Comparison of ENCODE assay signal across 15 cellular contexts in genomic region chr10:59788914-59789313, GRCh38. TPM values are rescaled to one million over a fixed set of nuclear protein-coding genes. Genes with fewer than 3 reads are reported as not detected.
"Had no signal": no experiment of that assay in that cellular context is flagged by ENCODE, and none has a peak within 500 bp of the region (broad histone marks: within the 10 kb centered on the region; RNA-seq: fewer than 3 reads in every experiment).

No MANE protein-coding gene starts in this region.

RNA-seq across cellular contexts. Expression of gene MRLN, which starts 35.7 kb away (rescaled TPM):
- total RNA-seq: activated CD4-positive, alpha-beta T cell treated with anti-CD3 and anti-CD28 coated beads for 36 hours; activated CD8-positive, alpha-beta memory T cell treated with anti-CD3 and anti-CD28 coated beads, Interleukin-2, amount 10 ng/mL, durations not matched to agents 7 days and 5 days; activated CD8-positive, alpha-beta T cell treated with anti-CD3 and anti-CD28 coated beads, Interleukin-2, amount 10 ng/mL, durations not matched to agents 7 days and 5 days; activated T-helper 2 cell treated with anti-CD3 and anti-CD28 coated beads, Interferon-gamma antibody, Interleukin-2, Interleukin-4, amounts not matched to agents 10 μg/mL and 5 μg/mL and 100 μg/mL, durations not matched to agents 14 hours and 24 hours and 36 hours; glomerular endothelial cell; lung microvascular endothelial cell; mesenteric fat pad; mucosa of descending colon; natural killer cell treated with Interleukin-12 subunit alpha and Interleukin-12 subunit beta and Interleukin-15 and Interleukin-18, amount 100 ng/mL, for 72 hours; osteoblast; renal cortical epithelial cell; sigmoid colon; subcutaneous adipose tissue; T-helper 1 cell treated with Interleukin-12 subunit alpha and Interleukin-12 subunit beta and Interleukin-4 antibody, amounts not matched to agents 30 ng/mL and 1 ng/mL, for 36 hours had no signal
- polyA plus RNA-seq: sigmoid colon, small intestine had no signal
